Comparison of ENCODE assay signal across 1 cellular context in genomic region chr18:75216926-75217303, GRCh38.
TF ChIP-seq lines count a peak whose summit lies in the region.

No MANE protein-coding gene starts in this region.

TF ChIP-seq in GM12878, 131 proteins besides CTCF, POLR2A, EP300 and RAD21:
- TF ChIP-seq ZBTB33 (IDR thresholded peaks at IDR 0.05) = no peak
- no peak for TF ChIP-seq KAT2A (conservative IDR thresholded peaks at IDR 0.05; ENCODE audit: control insufficient read depth, low read depth, low read length)
- no peak for TF ChIP-seq RFX5 (IDR thresholded peaks at IDR 0.05; ENCODE audit: low read depth, low read length)
- TF ChIP-seq TARDBP (IDR thresholded peaks at IDR 0.05; ENCODE audit: borderline replicate concordance) = no peak
- TF ChIP-seq ZNF24 (IDR thresholded peaks at IDR 0.05) = no peak
- no peak for TF ChIP-seq RB1 (IDR thresholded peaks at IDR 0.05; ENCODE audit: borderline replicate concordance)
- no peak for TF ChIP-seq BACH1 (IDR thresholded peaks at IDR 0.05; ENCODE audit: borderline replicate concordance)
- TF ChIP-seq ZNF384 (IDR thresholded peaks at IDR 0.05; ENCODE audit: borderline replicate concordance, low read depth, low read length) = no peak
- no peak for TF ChIP-seq ZNF274 (IDR thresholded peaks at IDR 0.05; ENCODE audit: insufficient read depth, insufficient read length)
- TF ChIP-seq HCFC1 (IDR thresholded peaks at IDR 0.05; ENCODE audit: low read length) = no peak
